Comparison of ENCODE assay signal across 8 cellular contexts in the genomic region with DNA sequence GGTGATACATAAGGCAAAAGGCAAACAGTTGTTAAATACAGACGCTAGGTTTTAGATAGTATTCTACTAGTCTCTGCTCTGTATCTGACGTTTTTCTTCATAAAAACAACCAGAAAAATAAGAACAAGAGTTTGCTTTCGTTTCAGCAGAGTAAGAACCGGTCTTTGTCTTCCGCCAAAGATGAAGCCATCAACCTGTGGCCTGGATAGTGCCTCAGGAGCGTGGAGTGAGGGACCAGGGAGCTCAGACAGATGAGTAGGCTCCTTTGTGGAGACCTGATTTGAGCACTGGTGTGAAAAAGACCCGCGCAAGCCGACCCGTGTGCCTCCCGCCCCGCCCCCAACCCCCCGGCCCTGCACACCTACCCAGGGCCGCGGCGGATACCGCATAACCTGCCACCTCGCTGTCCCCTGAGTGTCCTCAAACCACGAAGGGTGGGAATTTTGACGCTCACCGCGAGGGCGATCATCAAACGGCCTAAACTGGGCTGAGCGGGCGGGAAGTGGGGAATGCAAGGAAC. TPM values are rescaled to one million over a fixed set of nuclear protein-coding genes. Genes with fewer than 3 reads are reported as not detected.
DNase-seq lines count a peak whose midpoint lies in the region; ATAC-seq and TF ChIP-seq lines count a peak whose summit lies in the region.

No MANE protein-coding gene starts in this region.

- no peak for DNase-seq in activated naive CD4-positive, alpha-beta T cell treated with Interleukin-2 at 50 U/mL for 16 hours
- DNase-seq in ascending aorta (ENCODE audit: low spot score in 2 of 2), result no peak
- DNase-seq in iPS-NIHi7 (ENCODE audit: extremely low spot score), result peak; percentile 38
- peak; percentile 38 to 53 for DNase-seq in thyroid gland
- DNase-seq in NCI-H2029 (lab: John Stamatoyannopoulos, UW), result no peak
- no peak for DNase-seq in NK-92 treated with Interleukin-12 subunit alpha and Interleukin-12 subunit beta, amount 100 ng/mL, for 24 hours (lab: John Stamatoyannopoulos, UW)

- no peaks in the 10 kb centered on the region for H3K36me3 Mint-ChIP-seq in activated naive CD4-positive, alpha-beta T cell treated with anti-CD3 and anti-CD28 coated beads, Interleukin-2, amount 50 U/mL, for 24 hours

- H3K27me3 Mint-ChIP-seq in activated naive CD4-positive, alpha-beta T cell treated with anti-CD3 and anti-CD28 coated beads, Interleukin-2, amount 50 U/mL, for 24 hours, result peaks cover 4% of the 10 kb centered on the region

- H3K4me1 Mint-ChIP-seq in activated naive CD4-positive, alpha-beta T cell treated with anti-CD3 and anti-CD28 coated beads, Interleukin-2, amount 50 U/mL, for 24 hours, result peaks cover 12% of the 10 kb centered on the region

- TF ChIP-seq CTCF in ascending aorta (IDR thresholded peaks at IDR 0.05) (no peak), thyroid gland (IDR thresholded peaks at IDR 0.05) (no peak)

- H3K4me3 ChIP-seq in ascending aorta (peak overlapping the region; percentile 74 to 87), thyroid gland (replicated peaks in 1 of 3) (peak overlapping the region; percentile 22 to 92 (median 49))

- no peak for ATAC-seq in HG03460 (IDR thresholded peaks at IDR 0.05; ENCODE audit: unreplicated experiment)

- H3K9me3 ChIP-seq in ascending aorta (no peaks in the 10 kb centered on the region), thyroid gland (no peaks in the 10 kb centered on the region)

- H3K27ac Mint-ChIP-seq in activated naive CD4-positive, alpha-beta T cell treated with anti-CD3 and anti-CD28 coated beads, Interleukin-2, amount 50 U/mL, for 24 hours, result no peak overlapping the region

- H3K27me3 ChIP-seq in ascending aorta (no peaks in the 10 kb centered on the region), thyroid gland (no peaks in the 10 kb centered on the region)

- H3K4me1 ChIP-seq in ascending aorta (no peaks in the 10 kb centered on the region), thyroid gland (peaks cover 13 to 18% of the 10 kb centered on the region in 2 donors)

- H3K27ac ChIP-seq in ascending aorta (peak overlapping the region; percentile 73 to 85), thyroid gland (peak overlapping the region; percentile 95 to 98 (median 98))

- no peaks in the 10 kb centered on the region for H3K9me3 Mint-ChIP-seq in activated naive CD4-positive, alpha-beta T cell treated with anti-CD3 and anti-CD28 coated beads, Interleukin-2, amount 50 U/mL, for 24 hours

- TF ChIP-seq POLR2A in thyroid gland (IDR thresholded peaks at IDR 0.05), result no peak

- no peaks in the 10 kb centered on the region for H3K36me3 ChIP-seq in ascending aorta
- no peaks in the 10 kb centered on the region for H3K36me3 ChIP-seq in thyroid gland

- WGBS in thyroid gland, 2 donors, result 27 to 43% methylated on average over 11 to 16 of the region's 26 CpGs

- intact Hi-C loops in ascending aorta (cut with DNase I) (loop anchor here (10.0 kb wide), 1 partner anchor 1500 kb away; the partner anchor contains the start of gene KLF12), thyroid gland (cut with DNase I) (no loop called here)

- peak overlapping the region; percentile 58 for H3K4me3 Mint-ChIP-seq in activated naive CD4-positive, alpha-beta T cell treated with anti-CD3 and anti-CD28 coated beads, Interleukin-2, amount 50 U/mL, for 24 hours

RNA-seq across cellular contexts. Expression of gene LMO7, which starts 1.0 kb away (rescaled TPM):
- total RNA-seq in ascending aorta, result 176 TPM
- 100 to 1,000 TPM; 129 to 218 (median 185) TPM for total RNA-seq in thyroid gland

Comparison
In these comparisons a context has a peak if more than half of its experiments do, and no peak if none do; other contexts are left out.
1. DNase-seq: peak in iPS-NIHi7 (single experiment) and thyroid gland (2 of 2); none in activated naive CD4-positive, alpha-beta T cell treated with Interleukin-2 at 50 U/mL for 16 hours (single experiment), ascending aorta (0 of 2), NCI-H2029 (single experiment) and NK-92 treated with Interleukin-12 subunit alpha and Interleukin-12 subunit beta, amount 100 ng/mL, for 24 hours (single experiment).